Comparison of ENCODE assay signal across 13 cellular contexts in genomic region chr5:89065919-89066318, GRCh38.
DNase-seq lines count a peak whose midpoint lies in the region; ATAC-seq and TF ChIP-seq lines count a peak whose summit lies in the region.
"Had no signal": no experiment of that assay in that cellular context is flagged by ENCODE, and none has a peak within 500 bp of the region (broad histone marks: within the 10 kb centered on the region; RNA-seq: fewer than 3 reads in every experiment).

No MANE protein-coding gene starts in this region.

- no peak overlapping the region for H3K23ac ChIP-seq in H9 (ENCODE audit: insufficient read length, low read depth, low read length)

- no peak overlapping the region for H4K5ac ChIP-seq in H9 (ENCODE audit: insufficient read length, low read depth, low read length)

- peak; percentile 20 for DNase-seq in activated CD4-positive, alpha-beta T cell treated with anti-CD3 and anti-CD28 coated beads for 36 hours
- DNase-seq in activated CD4-positive, alpha-beta T cell treated with anti-CD3 and anti-CD28 coated beads, Interleukin-2, amount 10 ng/mL, durations not matched to agents 7 days and 5 days, result no peak
- no peak for DNase-seq in H9
- no peak for DNase-seq in stimulated activated effector memory CD8-positive, alpha-beta T cell treated with anti-CD3 and anti-CD28 coated beads, Interleukin-12 subunit alpha, Interleukin-12 subunit beta, amount 100 ng/mL, for 72 hours (ENCODE audit: low spot score in 2 of 2)
- DNase-seq in vagina (ENCODE audit: extremely low spot score in 2 of 2), result no peak
- no peak for DNase-seq in H7
- no peak for DNase-seq in COLO668 (lab: John Stamatoyannopoulos, UW; ENCODE audit: unreplicated experiment)
- DNase-seq: DMS79, left cardiac atrium, nucleus accumbens had no signal

- no peak overlapping the region for H2BK20ac ChIP-seq in H9 (ENCODE audit: low read depth, low read length, poor library complexity, severe bottlenecking)

- no peak overlapping the region for H2BK120ac ChIP-seq in H9 (ENCODE audit: low read depth, low read length, poor library complexity, severe bottlenecking)

- H3K18ac ChIP-seq in H9 (ENCODE audit: insufficient read length, low read depth, low read length), result no peak overlapping the region

- H3K4me1 ChIP-seq in H9 (ENCODE audit: insufficient read depth, low read length) (no peaks in the 10 kb centered on the region; the same call in 1 of the 2 replicates), vagina (no peaks in the 10 kb centered on the region)

- no peak overlapping the region for H3K56ac ChIP-seq in H9 (ENCODE audit: insufficient read length, low read depth, low read length)

- no peak overlapping the region for H3K14ac ChIP-seq in H9 (ENCODE audit: insufficient read depth, low read length)

- no peak overlapping the region for H3K9ac ChIP-seq in H9 (ENCODE audit: extremely low read depth, insufficient read length, low read length)

- no peak overlapping the region for H3K4me3 Mint-ChIP-seq in activated CD4-positive, alpha-beta T cell treated with anti-CD3 and anti-CD28 coated beads for 36 hours
- no peak overlapping the region for H3K4me3 Mint-ChIP-seq in activated CD4-positive, alpha-beta T cell treated with anti-CD3 and anti-CD28 coated beads, Interleukin-2, amount 10 ng/mL, durations not matched to agents 7 days and 5 days
- H3K4me3 Mint-ChIP-seq in H9, result no peak overlapping the region
- no peak overlapping the region for H3K4me3 Mint-ChIP-seq in stimulated activated effector memory CD8-positive, alpha-beta T cell treated with anti-CD3 and anti-CD28 coated beads, Interleukin-12 subunit alpha, Interleukin-12 subunit beta, amount 100 ng/mL, for 72 hours

- ATAC-seq in activated CD4-positive, alpha-beta T cell treated with anti-CD3 and anti-CD28 coated beads for 36 hours, result peak; percentile 61
- peak; percentile 67 for ATAC-seq in HG03460 (IDR thresholded peaks at IDR 0.05; ENCODE audit: unreplicated experiment)
- peak; percentile 70 for ATAC-seq in stimulated activated effector memory CD8-positive, alpha-beta T cell treated with anti-CD3 and anti-CD28 coated beads, Interleukin-12 subunit alpha, Interleukin-12 subunit beta, amount 100 ng/mL, for 72 hours
- ATAC-seq: HCT116, left cardiac atrium had no signal

- H2BK12ac ChIP-seq in H9 (ENCODE audit: insufficient read length, low read depth, low read length), result no peak overlapping the region

- H3K79me1 ChIP-seq in H9 (ENCODE audit: insufficient read depth, low read depth, low read length, poor library complexity, severe bottlenecking), result no peaks in the 10 kb centered on the region

- H3K27ac Mint-ChIP-seq in activated CD4-positive, alpha-beta T cell treated with anti-CD3 and anti-CD28 coated beads for 36 hours, result no peak overlapping the region
- no peak overlapping the region for H3K27ac Mint-ChIP-seq in activated CD4-positive, alpha-beta T cell treated with anti-CD3 and anti-CD28 coated beads, Interleukin-2, amount 10 ng/mL, durations not matched to agents 7 days and 5 days
- H3K27ac Mint-ChIP-seq in H9, result peak overlapping the region in 1 of 3 experiments; percentile 41; a peak in 1 of 7 replicates
- no peak overlapping the region for H3K27ac Mint-ChIP-seq in stimulated activated effector memory CD8-positive, alpha-beta T cell treated with anti-CD3 and anti-CD28 coated beads, Interleukin-12 subunit alpha, Interleukin-12 subunit beta, amount 100 ng/mL, for 72 hours

- H3K27ac ChIP-seq in H9 (ENCODE audit: insufficient read length, low read depth, low read length) (no peak overlapping the region), vagina (no peak overlapping the region)
- H3K27ac ChIP-seq: 22Rv1 had no signal

- no peak overlapping the region for H3K4ac ChIP-seq in H9 (ENCODE audit: low read depth, low read length)

- H2AK5ac ChIP-seq in H9 (ENCODE audit: insufficient read length, low read length), result no peak overlapping the region

- H2BK15ac ChIP-seq in H9 (ENCODE audit: low read depth, low read length), result no peak overlapping the region

- H4K91ac ChIP-seq in H9 (ENCODE audit: insufficient read length, low read depth, low read length), result no peak overlapping the region

- H3K36me3 Mint-ChIP-seq in activated CD4-positive, alpha-beta T cell treated with anti-CD3 and anti-CD28 coated beads for 36 hours (ENCODE audit: low read depth), result no peaks in the 10 kb centered on the region
- H3K36me3 Mint-ChIP-seq in activated CD4-positive, alpha-beta T cell treated with anti-CD3 and anti-CD28 coated beads, Interleukin-2, amount 10 ng/mL, durations not matched to agents 7 days and 5 days (ENCODE audit: low read depth), result no peaks in the 10 kb centered on the region
- no peaks in the 10 kb centered on the region for H3K36me3 Mint-ChIP-seq in H9 (ENCODE audit: insufficient read depth in 1 of 3, low read depth in 3 of 3)
- H3K36me3 Mint-ChIP-seq in stimulated activated effector memory CD8-positive, alpha-beta T cell treated with anti-CD3 and anti-CD28 coated beads, Interleukin-12 subunit alpha, Interleukin-12 subunit beta, amount 100 ng/mL, for 72 hours, result no peaks in the 10 kb centered on the region

- TF ChIP-seq CTCF in H9 (conservative IDR thresholded peaks at IDR 0.05) (no peak), vagina (IDR thresholded peaks at IDR 0.05) (no peak)

- no CpG with 5 or more reads among the region's 3 CpGs for WGBS in H9 (ENCODE audit: extremely low coverage, insufficient read length, low lambda C conversion rate)

- no peak overlapping the region for H4K8ac ChIP-seq in H9 (replicated peaks; ENCODE audit: insufficient read length, low read depth, low read length)

- H3K36me3 ChIP-seq in vagina (no peaks in the 10 kb centered on the region), H7 (replicated peaks; ENCODE audit: control insufficient read depth, insufficient read depth, low read length) (no peaks in the 10 kb centered on the region)

- no peak for TF ChIP-seq POLR2A in vagina (IDR thresholded peaks at IDR 0.05)

- H3K27me3 ChIP-seq in H9 (ENCODE audit: insufficient read depth, low read length), result no peaks in the 10 kb centered on the region
- no peaks in the 10 kb centered on the region for H3K27me3 ChIP-seq in vagina
- H3K27me3 ChIP-seq in H7 (ENCODE audit: control insufficient read depth, insufficient read depth, low read length), result no peaks in the 10 kb centered on the region

- intact Hi-C loops in activated CD4-positive, alpha-beta T cell treated with anti-CD3 and anti-CD28 coated beads for 36 hours (cut with DNase I, micrococcal nuclease), result no loop called here
- intact Hi-C loops in vagina (cut with DNase I), result no loop called here

- peaks cover 3% of the 10 kb centered on the region for H3K4me1 Mint-ChIP-seq in activated CD4-positive, alpha-beta T cell treated with anti-CD3 and anti-CD28 coated beads for 36 hours
- no peaks in the 10 kb centered on the region for H3K4me1 Mint-ChIP-seq in activated CD4-positive, alpha-beta T cell treated with anti-CD3 and anti-CD28 coated beads, Interleukin-2, amount 10 ng/mL, durations not matched to agents 7 days and 5 days
- peaks cover 4 to 5% of the 10 kb centered on the region in 2 experiments for H3K4me1 Mint-ChIP-seq in H9
- no peaks in the 10 kb centered on the region for H3K4me1 Mint-ChIP-seq in stimulated activated effector memory CD8-positive, alpha-beta T cell treated with anti-CD3 and anti-CD28 coated beads, Interleukin-12 subunit alpha, Interleukin-12 subunit beta, amount 100 ng/mL, for 72 hours

- H3K27me3 Mint-ChIP-seq in activated CD4-positive, alpha-beta T cell treated with anti-CD3 and anti-CD28 coated beads for 36 hours, result peaks cover 3% of the 10 kb centered on the region
- no peaks in the 10 kb centered on the region for H3K27me3 Mint-ChIP-seq in activated CD4-positive, alpha-beta T cell treated with anti-CD3 and anti-CD28 coated beads, Interleukin-2, amount 10 ng/mL, durations not matched to agents 7 days and 5 days
- no peaks in the 10 kb centered on the region for H3K27me3 Mint-ChIP-seq in H9 (ENCODE audit: low read depth)

- H3K4me3 ChIP-seq in vagina, result no peak overlapping the region
- no peak overlapping the region for H3K4me3 ChIP-seq in H7 (ENCODE audit: insufficient read depth, low read depth, low read length)

- no peaks in the 10 kb centered on the region for H4K20me1 ChIP-seq in H9 (ENCODE audit: control insufficient read depth, insufficient read depth, insufficient read length)

- CTCF ChIA-PET in activated CD4-positive, alpha-beta T cell treated with anti-CD3 and anti-CD28 coated beads for 36 hours (lab: Charles Lee), result no interaction called here
- CTCF ChIA-PET in activated CD4-positive, alpha-beta T cell treated with anti-CD3 and anti-CD28 coated beads, Interleukin-2, amount 10 ng/mL, durations not matched to agents 7 days and 5 days (lab: Charles Lee), result no interaction called here

- no peak overlapping the region for H3K4me2 ChIP-seq in H9 (ENCODE audit: insufficient read depth, insufficient read length, low read length)

- H3K23me2 ChIP-seq in H9 (ENCODE audit: insufficient read length, low read depth, low read length, poor library complexity, severe bottlenecking), result no peaks in the 10 kb centered on the region

- H3K9me3 ChIP-seq in H9 (ENCODE audit: control insufficient read depth, low read depth, low read length) (no peaks in the 10 kb centered on the region), vagina (no peaks in the 10 kb centered on the region)

- POLR2A ChIA-PET in activated CD4-positive, alpha-beta T cell treated with anti-CD3 and anti-CD28 coated beads for 36 hours (lab: Charles Lee), result no interaction called here
- POLR2A ChIA-PET in activated CD4-positive, alpha-beta T cell treated with anti-CD3 and anti-CD28 coated beads, Interleukin-2, amount 10 ng/mL, durations not matched to agents 7 days and 5 days (lab: Charles Lee), result no interaction called here

- no peaks in the 10 kb centered on the region for H3K79me2 ChIP-seq in H9 (ENCODE audit: insufficient read depth, low read length)

- peak overlapping the region; percentile 89 for H2AFZ ChIP-seq in H9 (ENCODE audit: low read length)

- no peak overlapping the region for H2BK5ac ChIP-seq in H9 (ENCODE audit: insufficient read length, low read length)

- H3K9me3 Mint-ChIP-seq in activated CD4-positive, alpha-beta T cell treated with anti-CD3 and anti-CD28 coated beads for 36 hours (ENCODE audit: low read depth), result no peaks in the 10 kb centered on the region
- H3K9me3 Mint-ChIP-seq in activated CD4-positive, alpha-beta T cell treated with anti-CD3 and anti-CD28 coated beads, Interleukin-2, amount 10 ng/mL, durations not matched to agents 7 days and 5 days, result no peaks in the 10 kb centered on the region
- H3K9me3 Mint-ChIP-seq in H9, result no peaks in the 10 kb centered on the region
- H3K9me3 Mint-ChIP-seq in stimulated activated effector memory CD8-positive, alpha-beta T cell treated with anti-CD3 and anti-CD28 coated beads, Interleukin-12 subunit alpha, Interleukin-12 subunit beta, amount 100 ng/mL, for 72 hours, result peaks cover under 1% of the 10 kb centered on the region

- H3T11ph ChIP-seq in H9 (ENCODE audit: low read length), result no peak overlapping the region
